In genomic region chr1:180154325-180155201, GRCh38 we compare ENCODE assay signal across 1 cellular context.
TF ChIP-seq lines count a peak whose summit lies in the region.

Gene QSOX1, plus strand, starts transcription at chr1:180154869. Its CDS starts 39 bp downstream, at chr1:180154908.

TF ChIP-seq in K562, 482 proteins besides CTCF, POLR2A, EP300 and RAD21 (continued from another document and continues in another):
- TF ChIP-seq MNT (conservative IDR thresholded peaks at IDR 0.05), result peak in 1 of 2 experiments; percentile 56; a peak in 2 of 4 replicates
- peak; percentile 67; the same call in 1 of the 2 replicates for TF ChIP-seq TFAP4 (CRISPR knock-in tag; IDR thresholded peaks at IDR 0.05; ENCODE audit: borderline replicate concordance)
- no peak for TF ChIP-seq ID3 (CRISPR knock-in tag; IDR thresholded peaks at IDR 0.05)
- TF ChIP-seq ID3 (tag; IDR thresholded peaks at IDR 0.05), result peak; percentile 23; the same call in 1 of the 2 replicates
- peak; percentile 20 to 60; a peak in 1 of 4 replicates for TF ChIP-seq RCOR1 (IDR thresholded peaks at IDR 0.05; ENCODE audit: borderline replicate concordance in 1 of 2, low read depth in 2 of 2, low read length in 2 of 2)
- TF ChIP-seq DIDO1 (tag; IDR thresholded peaks at IDR 0.05; ENCODE audit: low read depth), result peak; percentile 60
- no peak for TF ChIP-seq ZNF740 (CRISPR knock-in tag; IDR thresholded peaks at IDR 0.05)
- TF ChIP-seq ZNF740 (tag; IDR thresholded peaks at IDR 0.05), result no peak
- TF ChIP-seq NONO (IDR thresholded peaks at IDR 0.05; ENCODE audit: low read depth in 2 of 2, low read length in 1 of 2), result peak; percentile 39 to 95; a peak in 3 of 4 replicates
- TF ChIP-seq BCOR (IDR thresholded peaks at IDR 0.05), result no peak
- 0 out of 2 replicates have a peak, but pooled peaks have one; percentile 34 for TF ChIP-seq ETV5 (CRISPR knock-in tag; IDR thresholded peaks at IDR 0.05; ENCODE audit: low read depth)
- TF ChIP-seq ZFX (CRISPR knock-in tag; IDR thresholded peaks at IDR 0.05), result peak; percentile 84
- TF ChIP-seq TCF3 (CRISPR knock-in tag; IDR thresholded peaks at IDR 0.05), result 0 out of 2 replicates have a peak, but pooled peaks have one; percentile 10
- 0 out of 2 replicates have a peak, but pooled peaks have one; percentile 22 for TF ChIP-seq SRSF1 (IDR thresholded peaks at IDR 0.05; ENCODE audit: low read depth, low read length)
- TF ChIP-seq BRF2 (IDR thresholded peaks at IDR 0.05; ENCODE audit: borderline replicate concordance, insufficient read depth, insufficient read length), result no peak
- TF ChIP-seq U2AF1 (optimal IDR thresholded peaks at IDR 0.05; ENCODE audit: low read depth, low read length), result peak; percentile 67
- peak; percentile 18; the same call in 1 of the 2 replicates for TF ChIP-seq TEAD4 (IDR thresholded peaks at IDR 0.05; ENCODE audit: low read length)
- no peak for TF ChIP-seq TEAD4 (CRISPR knock-in tag; IDR thresholded peaks at IDR 0.05; ENCODE audit: borderline replicate concordance)
- peak; percentile 38 for TF ChIP-seq CTCFL (IDR thresholded peaks at IDR 0.05; ENCODE audit: borderline replicate concordance, insufficient read depth, low read depth, low read length, poor library complexity, severe bottlenecking)
- TF ChIP-seq JUN (IDR thresholded peaks at IDR 0.05; ENCODE audit: borderline replicate concordance, low read depth, low read length), result peak; percentile 39; the same call in 1 of the 2 replicates
- no peak for TF ChIP-seq JUN (CRISPR knock-in tag; IDR thresholded peaks at IDR 0.05; ENCODE audit: borderline replicate concordance)
- no peak for TF ChIP-seq ZNF699 (CRISPR knock-in tag; IDR thresholded peaks at IDR 0.05; ENCODE audit: insufficient replicate concordance)
- TF ChIP-seq ESRRA (IDR thresholded peaks at IDR 0.05; ENCODE audit: borderline replicate concordance, low read depth), result peak; percentile 29; the same call in 1 of the 2 replicates
- TF ChIP-seq MBD2 (IDR thresholded peaks at IDR 0.05; ENCODE audit: borderline replicate concordance, low read depth), result 0 out of 2 replicates have a peak, but pooled peaks have one; percentile 46
- 0 out of 2 replicates have a peak, but pooled peaks have one; percentile 24 for TF ChIP-seq ATF4 (CRISPR knock-in tag; IDR thresholded peaks at IDR 0.05)
- TF ChIP-seq ETS1 (conservative IDR thresholded peaks at IDR 0.05; ENCODE audit: control insufficient read depth, low read depth, low read length), result peak; percentile 81; the same call in 1 of the 2 replicates
- no peak for TF ChIP-seq ATF3 (IDR thresholded peaks at IDR 0.05)
- TF ChIP-seq ATF3 (CRISPR knock-in tag; conservative IDR thresholded peaks at IDR 0.05), result 0 out of 2 replicates have a peak, but pooled peaks have one; percentile 26
- TF ChIP-seq POLR2AphosphoS2 (IDR thresholded peaks at IDR 0.05; ENCODE audit: low read length), result no peak
- no peak for TF ChIP-seq HOXB6 (CRISPR knock-in tag; IDR thresholded peaks at IDR 0.05; ENCODE audit: borderline replicate concordance)
- peak; percentile 88 for TF ChIP-seq NR3C1 (CRISPR knock-in tag; IDR thresholded peaks at IDR 0.05)
- TF ChIP-seq E2F6 (IDR thresholded peaks at IDR 0.05; ENCODE audit: borderline replicate concordance in 1 of 2, extremely low read depth in 1 of 2, insufficient read depth in 1 of 2, insufficient read length in 1 of 2, low read depth in 1 of 2, low read length in 1 of 2, poor library complexity in 1 of 2, severe bottlenecking in 1 of 2), result peak; percentile 33 to 78
- TF ChIP-seq ZNF609 (CRISPR knock-in tag; IDR thresholded peaks at IDR 0.05; ENCODE audit: borderline replicate concordance), result peak; percentile 71; the same call in 1 of the 2 replicates
- 0 out of 2 replicates have a peak, but pooled peaks have one; percentile 2 for TF ChIP-seq ZEB2 (IDR thresholded peaks at IDR 0.05)
- 0 out of 2 replicates have a peak, but pooled peaks have one; percentile 20 for TF ChIP-seq SMARCE1 (IDR thresholded peaks at IDR 0.05)
- no peak for TF ChIP-seq RBM39 (optimal IDR thresholded peaks at IDR 0.05; ENCODE audit: low read depth, low read length)
- TF ChIP-seq PRPF4 (IDR thresholded peaks at IDR 0.05; ENCODE audit: insufficient read depth, low read depth, low read length, poor library complexity, severe bottlenecking), result no peak
- peak; percentile 69 for TF ChIP-seq POLR2AphosphoS5 (IDR thresholded peaks at IDR 0.05; ENCODE audit: control insufficient read depth, insufficient read depth, low read depth, low read length)
- peak; percentile 50; the same call in 1 of the 2 replicates for TF ChIP-seq SIN3B (IDR thresholded peaks at IDR 0.05; ENCODE audit: low read depth)
- peak; percentile 47 for TF ChIP-seq EP400 (IDR thresholded peaks at IDR 0.05)
- TF ChIP-seq KLF16 (IDR thresholded peaks at IDR 0.05), result peak; percentile 70; the same call in 1 of the 2 replicates
- no peak for TF ChIP-seq PREB (CRISPR knock-in tag; IDR thresholded peaks at IDR 0.05)
